In genomic region chr11:69364901-69365300, GRCh38 we compare ENCODE assay signal across 23 cellular contexts.
DNase-seq lines count a peak whose midpoint lies in the region; ATAC-seq, FAIRE-seq and TF ChIP-seq lines count a peak whose summit lies in the region.
"Had no signal": no experiment of that assay in that cellular context is flagged by ENCODE, and none has a peak within 500 bp of the region (broad histone marks: within the 10 kb centered on the region; RNA-seq: fewer than 3 reads in every experiment).

No MANE protein-coding gene starts in this region.

- POLR2A ChIA-PET in PC-3 (lab: Charles Lee; ENCODE audit: unreplicated experiment) (no interaction called here), endothelial cell of umbilical vein (lab: Charles Lee) (interaction anchor here (1.1 kb wide), 1 partner anchor 12 kb away, joined by 5 read pairs; no protein-coding TSS in a partner anchor)

- H3K9me2 ChIP-seq in PC-3 (replicated peaks; ENCODE audit: low read length): no peaks in the 10 kb centered on the region

- peak overlapping the region; percentile 7 for H3K4me2 ChIP-seq in PC-3 (ENCODE audit: low read length)
- peak overlapping the region; percentile 75 for H3K4me2 ChIP-seq in endothelial cell of umbilical vein (ENCODE audit: insufficient read depth, low read length)

- H4K20me1 ChIP-seq in PC-3 (ENCODE audit: low read length): no peaks in the 10 kb centered on the region
- no peaks in the 10 kb centered on the region for H4K20me1 ChIP-seq in endothelial cell of umbilical vein (replicated peaks; ENCODE audit: control insufficient read depth, extremely low read depth, insufficient read depth, low read length)

- no peaks in the 10 kb centered on the region for H3K9me1 ChIP-seq in endothelial cell of umbilical vein (replicated peaks; ENCODE audit: control insufficient read depth, extremely low read depth, insufficient read depth, low read length)

- DNase-seq in DMS53 (lab: John Stamatoyannopoulos, UW) (peak; percentile 26), DMS53 treated with DMSO at 0.1 percent for 48 hours (lab: John Stamatoyannopoulos, UW; ENCODE audit: unreplicated experiment) (no peak), PC-3 (peak; percentile 37), endothelial cell of umbilical vein (ENCODE audit: low read depth, low spot score) (peak; percentile 89), pulmonary artery endothelial cell (ENCODE audit: low read depth, low spot score) (peak; percentile 53), right atrium auricular region (ENCODE audit: low spot score) (no peak), cerebellum (ENCODE audit: low spot score) (no peak)
- DNase-seq: activated CD4-positive, alpha-beta T cell treated with anti-CD3 and anti-CD28 coated beads for 4 hours; activated T-cell treated with anti-CD3 and anti-CD28 coated beads for 4 hours; DMS79 treated with DMSO at 0.1 percent for 48 hours; kidney; natural killer cell; NCI-H2029 treated with DMSO at 0.1 percent for 48 hours; NCI-H226; NCI-H82; ovary; retina; Right ventricle myocardium superior; spleen had no signal

- H3K79me2 ChIP-seq in PC-3 (ENCODE audit: low read length) (no peaks in the 10 kb centered on the region), endothelial cell of umbilical vein (ENCODE audit: control insufficient read depth, insufficient read depth, low read length) (no peaks in the 10 kb centered on the region)

- H3K9ac ChIP-seq in PC-3 (ENCODE audit: low read length) (no peak overlapping the region), endothelial cell of umbilical vein (replicated peaks; ENCODE audit: extremely low read depth, insufficient read depth, low read length) (peak overlapping the region; percentile 54)

- H3K4me1 ChIP-seq in PC-3 (ENCODE audit: insufficient read depth, low read length) (peaks cover 36% of the 10 kb centered on the region), endothelial cell of umbilical vein (ENCODE audit: control insufficient read depth, extremely low read depth, insufficient read depth, low read length) (peaks cover 21% of the 10 kb centered on the region), right atrium auricular region (no peaks in the 10 kb centered on the region)
- H3K4me1 ChIP-seq: ascending aorta, spleen, tibial nerve had no signal

- peaks cover 2% of the 10 kb centered on the region; the same call in 1 of the 2 replicates for H3K36me3 ChIP-seq in PC-3 (ENCODE audit: low read depth, low read length)
- H3K36me3 ChIP-seq in endothelial cell of umbilical vein (ENCODE audit: control insufficient read depth in 2 of 2, extremely low read depth in 1 of 2, insufficient read depth in 2 of 2, low read length in 2 of 2): no peaks in the 10 kb centered on the region
- no peaks in the 10 kb centered on the region for H3K36me3 ChIP-seq in right atrium auricular region
- H3K36me3 ChIP-seq: ascending aorta, ovary, spleen, tibial nerve had no signal

- dilution Hi-C loops in endothelial cell of umbilical vein (cut with MboI; ENCODE audit: extremely low pct_ligation_motif_present, low sequenced_read_pairs): no loop called here

- no peaks in the 10 kb centered on the region for H3K9me3 ChIP-seq in PC-3 (ENCODE audit: low read length)
- no peaks in the 10 kb centered on the region for H3K9me3 ChIP-seq in endothelial cell of umbilical vein (replicated peaks; ENCODE audit: control insufficient read depth, insufficient read depth, low read length)
- H3K9me3 ChIP-seq in right atrium auricular region: peaks cover 0 to 2% of the 10 kb centered on the region in 2 donors
- H3K9me3 ChIP-seq: ovary had no signal

- intact Hi-C loops in PC-3 (cut with micrococcal nuclease): loop anchor here (5.0 kb wide), 3 partner anchors 63 to 272 kb away; no protein-coding TSS in a partner anchor
- intact Hi-C loops in endothelial cell of umbilical vein (cut with micrococcal nuclease): loop anchor here (1.0 to 2.0 kb wide), 4 partner anchors 14 to 274 kb away; no protein-coding TSS in a partner anchor

- no peaks in the 10 kb centered on the region for H3F3A ChIP-seq in PC-3 (ENCODE audit: low read length, unreplicated experiment)

- FAIRE-seq in endothelial cell of umbilical vein (lab: Jason Lieb, UNC): peak; percentile 56
- FAIRE-seq: kidney had no signal

- peak overlapping the region; percentile 14; the same call in 1 of the 2 replicates for H2AFZ ChIP-seq in PC-3 (ENCODE audit: low read length)
- no peak overlapping the region for H2AFZ ChIP-seq in endothelial cell of umbilical vein (ENCODE audit: low read depth, low read length)

- H3K27me3 ChIP-seq in PC-3 (ENCODE audit: low read length) (no peaks in the 10 kb centered on the region), endothelial cell of umbilical vein (ENCODE audit: control insufficient read depth in 2 of 2, insufficient read depth in 2 of 2, low read length in 2 of 2) (no peaks in the 10 kb centered on the region), right atrium auricular region (no peaks in the 10 kb centered on the region)
- H3K27me3 ChIP-seq: ascending aorta, ovary, spleen, tibial nerve had no signal

- CTCF ChIA-PET in PC-3 (lab: Charles Lee): interaction anchor here (0.7 kb wide), 1 partner anchor 13 kb away, joined by 4 read pairs; no protein-coding TSS in a partner anchor
- CTCF ChIA-PET in endothelial cell of umbilical vein (lab: Charles Lee): interaction anchor here (0.7 to 1.5 kb wide), 10 partner anchors 12 to 264 kb away, joined by 3 to 7 read pairs (median 4); no protein-coding TSS in a partner anchor

- peak overlapping the region; percentile 37 for H3K27ac ChIP-seq in PC-3 (ENCODE audit: low read length)
- H3K27ac ChIP-seq in endothelial cell of umbilical vein (ENCODE audit: insufficient read depth, low read depth, low read length): peak overlapping the region; percentile 83
- H3K27ac ChIP-seq in right atrium auricular region: no peak overlapping the region
- H3K27ac ChIP-seq: 22Rv1, ascending aorta, ovary, spleen, tibial nerve had no signal

- TF ChIP-seq POLR2A in endothelial cell of umbilical vein (IDR thresholded peaks at IDR 0.05; ENCODE audit: low read depth, low read length): peak; percentile 38

- ATAC-seq in PC-3 (peak; percentile 25), HG03280 (IDR thresholded peaks at IDR 0.05; ENCODE audit: unreplicated experiment) (no peak)
- ATAC-seq: natural killer cell had no signal

- TF ChIP-seq CTCF in PC-3 (conservative IDR thresholded peaks at IDR 0.05; ENCODE audit: low read depth, low read length) (no peak), endothelial cell of umbilical vein (IDR thresholded peaks at IDR 0.05; ENCODE audit: extremely low read depth in 1 of 2, insufficient read depth in 1 of 2, low read depth in 1 of 2, low read length in 2 of 2) (no peak), right atrium auricular region (IDR thresholded peaks at IDR 0.05) (no peak)

- H3K4me3 ChIP-seq in PC-3 (ENCODE audit: low read length) (no peak overlapping the region), endothelial cell of umbilical vein (replicated peaks in 1 of 3; ENCODE audit: insufficient read depth in 1 of 3, low read depth in 1 of 3, low read length in 3 of 3) (no peak overlapping the region), right atrium auricular region (no peak overlapping the region)
- H3K4me3 ChIP-seq: ascending aorta, ovary, spleen, tibial nerve had no signal

- BruUV-seq in PC-3 (replicated peaks; lab: Mats Ljungman, UMichigan) (no TSS peak), endothelial cell of umbilical vein (replicated peaks; lab: Mats Ljungman, UMichigan) (no TSS peak)

TF ChIP-seq in endothelial cell of umbilical vein, 7 proteins besides CTCF, POLR2A, EP300 and RAD21:
- peak; percentile 56 for TF ChIP-seq JUN (IDR thresholded peaks at IDR 0.05; ENCODE audit: borderline replicate concordance, insufficient read depth, insufficient read length, low read depth)
- no peak for TF ChIP-seq POLR2AphosphoS5 (IDR thresholded peaks at IDR 0.05; ENCODE audit: insufficient read depth, low read depth, low read length)
- peak; percentile 66 for TF ChIP-seq FOS (IDR thresholded peaks at IDR 0.05; ENCODE audit: borderline replicate concordance, insufficient read depth, low read length)

Comparison
In these comparisons a context has a peak if more than half of its experiments do, and no peak if none do; other contexts are left out.
1. DNase-seq: peak in DMS53 (single experiment), PC-3 (single experiment), endothelial cell of umbilical vein (single experiment) and pulmonary artery endothelial cell (single experiment); none in DMS53 treated with DMSO at 0.1 percent for 48 hours (single experiment), right atrium auricular region (single experiment) and cerebellum (single experiment).
2. H3K27ac ChIP-seq: peak in PC-3 (single experiment) and endothelial cell of umbilical vein (single experiment); none in right atrium auricular region (0 of 2).